ENCODE assay signal across 7 cellular contexts in genomic region chr4:76087007-76087769, GRCh38. TPM values are rescaled to one million over a fixed set of nuclear protein-coding genes. Genes with fewer than 3 reads are reported as not detected.
A peak's percentile ranks its signal among the peaks of the same experiment; 100 is the strongest.
DNase-seq lines count a peak whose midpoint lies in the region; ATAC-seq, FAIRE-seq and TF ChIP-seq lines count a peak whose summit lies in the region.

No MANE protein-coding gene starts in this region.

- no peak overlapping the region for H3K4me3 ChIP-seq in LNCaP clone FGC (ENCODE audit: low read depth, low read length)

- TF ChIP-seq CTCF in LNCaP clone FGC (IDR thresholded peaks at IDR 0.05; ENCODE audit: control insufficient read depth, extremely low read depth, insufficient read depth): peak; percentile 64

- peak; percentile 24 for DNase-seq in GM04504 (ENCODE audit: low read depth)
- DNase-seq in LNCaP clone FGC (ENCODE audit: low read depth): peak; percentile 32
- peak; percentile 70 for DNase-seq in RPMI7951 (ENCODE audit: low read depth)
- DNase-seq in lung microvascular endothelial cell (ENCODE audit: low read depth in 2 of 2): peak; percentile 49 to 76
- DNase-seq in NCI-H128 (lab: John Stamatoyannopoulos, UW; ENCODE audit: unreplicated experiment): no peak

- FAIRE-seq in endometrium (lab: Jason Lieb, UNC): peak; percentile 8

- ATAC-seq in GM19035 (IDR thresholded peaks at IDR 0.05; ENCODE audit: unreplicated experiment): no peak

RNA-seq across cellular contexts. Expression of gene ART3, which starts 12.7 kb away (rescaled TPM):
- 0.24 TPM in 1 of 2 replicates, not detected in the other for total RNA-seq in RPMI7951 (2014; rRNA removed; shearing (Covaris generic))
- not detected in 2 replicates for total RNA-seq in lung microvascular endothelial cell

RNA-seq across cellular contexts. Expression of gene CXCL11, which starts 51.3 kb away (rescaled TPM):
- total RNA-seq in RPMI7951 (2014; rRNA removed; shearing (Covaris generic)): 0.10 and 0.36 TPM in 2 replicates
- 0.20 and 0.44 TPM in 2 replicates for total RNA-seq in lung microvascular endothelial cell
